In genomic region chr5:91146221-91146620, GRCh38 we compare ENCODE assay signal across 14 cellular contexts.
DNase-seq lines count a peak whose midpoint lies in the region; ATAC-seq and TF ChIP-seq lines count a peak whose summit lies in the region.
"Had no signal": no experiment of that assay in that cellular context is flagged by ENCODE, and none has a peak within 500 bp of the region (broad histone marks: within the 10 kb centered on the region; RNA-seq: fewer than 3 reads in every experiment).

No MANE protein-coding gene starts in this region.

- ATAC-seq in WTC11: no peak
- peak; percentile 60 for ATAC-seq in left lobe of liver
- ATAC-seq in activated naive CD8-positive, alpha-beta T cell treated with anti-CD3 and anti-CD28 coated beads, Interleukin-2, amount 50 U/mL, for 24 hours: no peak
- ATAC-seq: GM12878, HCT116 had no signal

- POLR2A ChIA-PET in WTC11 (lab: Charles Lee): no interaction called here

- no peaks in the 10 kb centered on the region; the same call in 1 of the 2 replicates for H3K27me3 Mint-ChIP-seq in WTC11 (ENCODE audit: low read depth)
- peaks cover 2% of the 10 kb centered on the region for H3K27me3 Mint-ChIP-seq in activated naive CD8-positive, alpha-beta T cell treated with anti-CD3 and anti-CD28 coated beads, Interleukin-2, amount 50 U/mL, for 24 hours

- peaks cover 23% of the 10 kb centered on the region for H3K36me3 Mint-ChIP-seq in WTC11
- no peaks in the 10 kb centered on the region for H3K36me3 Mint-ChIP-seq in activated naive CD8-positive, alpha-beta T cell treated with anti-CD3 and anti-CD28 coated beads, Interleukin-2, amount 50 U/mL, for 24 hours (ENCODE audit: low read depth)
- H3K36me3 Mint-ChIP-seq: CD4-positive, alpha-beta memory T cell had no signal

- TF ChIP-seq CTCF in WTC11 (IDR thresholded peaks at IDR 0.05): no peak
- TF ChIP-seq CTCF in thyroid gland (IDR thresholded peaks at IDR 0.05): no peak

- no peak overlapping the region for H3K27ac Mint-ChIP-seq in WTC11
- H3K27ac Mint-ChIP-seq in activated naive CD8-positive, alpha-beta T cell treated with anti-CD3 and anti-CD28 coated beads, Interleukin-2, amount 50 U/mL, for 24 hours: no peak overlapping the region
- H3K27ac Mint-ChIP-seq: activated B cell treated with CpG ODN at 0.5 μM for 24 hours; CD4-positive, alpha-beta memory T cell had no signal

- DNase-seq in NCI-H748 (lab: John Stamatoyannopoulos, UW; ENCODE audit: unreplicated experiment): peak; percentile 44
- DNase-seq in NCI-H748 treated with DMSO at 0.1 percent for 48 hours (lab: John Stamatoyannopoulos, UW): no peak
- no peak for DNase-seq in WTC11 (ENCODE audit: low spot score)
- DNase-seq in left lobe of liver (ENCODE audit: low spot score): no peak
- no peak for DNase-seq in thyroid gland
- DNase-seq in NCI-H82 (lab: John Stamatoyannopoulos, UW): no peak
- no peak for DNase-seq in activated naive CD8-positive, alpha-beta T cell treated with anti-CD3 and anti-CD28 coated beads, Interleukin-2, amount 50 U/mL, for 24 hours
- DNase-seq in EL: no peak
- DNase-seq: activated B cell treated with CpG ODN at 0.5 μM for 24 hours; activated gamma-delta T cell treated with Interleukin-2 at 50 U/mL for 16 hours; CD4-positive, alpha-beta memory T cell had no signal

- no peak for TF ChIP-seq POLR2A in thyroid gland (IDR thresholded peaks at IDR 0.05)

- H3K4me3 Mint-ChIP-seq in WTC11: no peak overlapping the region
- no peak overlapping the region for H3K4me3 Mint-ChIP-seq in activated naive CD8-positive, alpha-beta T cell treated with anti-CD3 and anti-CD28 coated beads, Interleukin-2, amount 50 U/mL, for 24 hours
- H3K4me3 Mint-ChIP-seq: activated B cell treated with CpG ODN at 0.5 μM for 24 hours; CD4-positive, alpha-beta memory T cell had no signal

- WGBS in thyroid gland, 2 donors: 54 to 66% methylated on average over 4 of the region's 4 CpGs

- peaks cover 19% of the 10 kb centered on the region for H3K9me3 Mint-ChIP-seq in WTC11
- no peaks in the 10 kb centered on the region for H3K9me3 Mint-ChIP-seq in activated naive CD8-positive, alpha-beta T cell treated with anti-CD3 and anti-CD28 coated beads, Interleukin-2, amount 50 U/mL, for 24 hours
- H3K9me3 Mint-ChIP-seq: activated B cell treated with CpG ODN at 0.5 μM for 24 hours had no signal

- H3K4me1 Mint-ChIP-seq in WTC11: peaks cover 34% of the 10 kb centered on the region
- H3K4me1 Mint-ChIP-seq in activated naive CD8-positive, alpha-beta T cell treated with anti-CD3 and anti-CD28 coated beads, Interleukin-2, amount 50 U/mL, for 24 hours: peaks cover 15% of the 10 kb centered on the region
- H3K4me1 Mint-ChIP-seq: activated B cell treated with CpG ODN at 0.5 μM for 24 hours; CD4-positive, alpha-beta memory T cell had no signal

- H3K4me1 ChIP-seq in thyroid gland: peaks cover 41 to 42% of the 10 kb centered on the region in 2 donors

- CTCF ChIA-PET in WTC11 (lab: Charles Lee): no interaction called here

- no peak overlapping the region for H3K4me3 ChIP-seq in thyroid gland (replicated peaks in 1 of 3)
- H3K4me3 ChIP-seq: GM12878 had no signal

- H3K27me3 ChIP-seq in thyroid gland: no peaks in the 10 kb centered on the region

- intact Hi-C loops in thyroid gland (cut with DNase I): no loop called here

- no peaks in the 10 kb centered on the region for H3K36me3 ChIP-seq in thyroid gland

- H3K9me3 ChIP-seq in thyroid gland: no peaks in the 10 kb centered on the region

- H3K27ac ChIP-seq in thyroid gland: peak overlapping the region; percentile 8 to 82 (median 73)
- H3K27ac ChIP-seq: 22Rv1 had no signal

TF ChIP-seq in WTC11, 78 proteins besides CTCF, POLR2A, EP300 and RAD21:
- no peak for TF ChIP-seq ZNF138 (CRISPR knock-in tag; conservative IDR thresholded peaks at IDR 0.05)
- TF ChIP-seq GABPB1 (CRISPR knock-in tag; IDR thresholded peaks at IDR 0.05): 0 out of 2 replicates have a peak, but pooled peaks have one; percentile 44
- no peak for TF ChIP-seq KAT7 (CRISPR knock-in tag; IDR thresholded peaks at IDR 0.05; ENCODE audit: borderline replicate concordance)
- no peak for TF ChIP-seq CBFB (CRISPR knock-in tag; IDR thresholded peaks at IDR 0.05; ENCODE audit: low read depth)
- TF ChIP-seq TEAD4 (CRISPR knock-in tag; IDR thresholded peaks at IDR 0.05): no peak
